Comparison of ENCODE assay signal across 2 cellular contexts in the genomic region with DNA sequence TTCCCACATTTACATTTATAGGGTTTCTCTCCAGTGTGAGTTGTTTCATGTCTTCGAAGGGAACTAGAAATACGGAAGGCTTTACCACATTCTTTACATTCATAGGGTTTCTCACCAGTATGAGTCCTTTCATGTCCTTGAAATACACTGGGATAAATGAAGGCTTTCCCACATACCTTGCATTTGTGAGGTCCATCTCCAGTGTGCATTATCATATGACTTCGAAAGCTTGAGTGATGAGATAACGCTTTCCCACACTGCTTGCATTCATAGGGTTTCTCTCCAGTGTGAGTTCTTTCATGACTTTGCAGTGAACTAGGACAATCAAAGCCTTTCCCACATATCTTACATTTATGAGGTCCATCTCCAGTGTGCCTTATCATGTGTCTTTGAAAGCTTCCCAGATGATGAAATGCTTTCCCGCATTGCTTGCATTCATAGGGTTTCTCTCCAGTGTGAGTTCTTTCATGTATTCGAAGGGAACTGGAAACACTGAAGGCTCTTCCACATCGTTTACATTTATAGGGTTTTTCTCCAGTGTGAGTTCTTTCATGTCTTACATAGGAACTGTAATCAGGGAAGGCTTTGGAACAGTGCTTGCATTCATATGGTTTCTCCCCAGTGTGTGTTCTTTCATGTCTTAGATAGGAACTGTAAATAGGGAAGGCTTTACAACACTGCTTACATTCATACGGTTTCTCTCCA.
TF ChIP-seq lines count a peak whose summit lies in the region.

No MANE protein-coding gene starts in this region.

TF ChIP-seq in GM23338, 12 proteins besides CTCF, POLR2A, EP300 and RAD21 (continues in another document):
- TF ChIP-seq POLR2AphosphoS5 (IDR thresholded peaks at IDR 0.05; ENCODE audit: low read depth) (no peak), EZH2phosphoT487 (IDR thresholded peaks at IDR 0.05; ENCODE audit: unreplicated experiment) (no peak), JUNB (IDR thresholded peaks at IDR 0.05; ENCODE audit: unreplicated experiment) (no peak), NANOG (IDR thresholded peaks at IDR 0.05; ENCODE audit: borderline replicate concordance) (no peak), ZNF331 (CRISPR knock-in tag; IDR thresholded peaks at IDR 0.05; ENCODE audit: low read depth) (no peak), CREB1 (CRISPR knock-in tag; IDR thresholded peaks at IDR 0.05; ENCODE audit: low read depth) (no peak), ZNF114 (CRISPR knock-in tag; IDR thresholded peaks at IDR 0.05) (no peak)
- TF ChIP-seq, protein P1, sequence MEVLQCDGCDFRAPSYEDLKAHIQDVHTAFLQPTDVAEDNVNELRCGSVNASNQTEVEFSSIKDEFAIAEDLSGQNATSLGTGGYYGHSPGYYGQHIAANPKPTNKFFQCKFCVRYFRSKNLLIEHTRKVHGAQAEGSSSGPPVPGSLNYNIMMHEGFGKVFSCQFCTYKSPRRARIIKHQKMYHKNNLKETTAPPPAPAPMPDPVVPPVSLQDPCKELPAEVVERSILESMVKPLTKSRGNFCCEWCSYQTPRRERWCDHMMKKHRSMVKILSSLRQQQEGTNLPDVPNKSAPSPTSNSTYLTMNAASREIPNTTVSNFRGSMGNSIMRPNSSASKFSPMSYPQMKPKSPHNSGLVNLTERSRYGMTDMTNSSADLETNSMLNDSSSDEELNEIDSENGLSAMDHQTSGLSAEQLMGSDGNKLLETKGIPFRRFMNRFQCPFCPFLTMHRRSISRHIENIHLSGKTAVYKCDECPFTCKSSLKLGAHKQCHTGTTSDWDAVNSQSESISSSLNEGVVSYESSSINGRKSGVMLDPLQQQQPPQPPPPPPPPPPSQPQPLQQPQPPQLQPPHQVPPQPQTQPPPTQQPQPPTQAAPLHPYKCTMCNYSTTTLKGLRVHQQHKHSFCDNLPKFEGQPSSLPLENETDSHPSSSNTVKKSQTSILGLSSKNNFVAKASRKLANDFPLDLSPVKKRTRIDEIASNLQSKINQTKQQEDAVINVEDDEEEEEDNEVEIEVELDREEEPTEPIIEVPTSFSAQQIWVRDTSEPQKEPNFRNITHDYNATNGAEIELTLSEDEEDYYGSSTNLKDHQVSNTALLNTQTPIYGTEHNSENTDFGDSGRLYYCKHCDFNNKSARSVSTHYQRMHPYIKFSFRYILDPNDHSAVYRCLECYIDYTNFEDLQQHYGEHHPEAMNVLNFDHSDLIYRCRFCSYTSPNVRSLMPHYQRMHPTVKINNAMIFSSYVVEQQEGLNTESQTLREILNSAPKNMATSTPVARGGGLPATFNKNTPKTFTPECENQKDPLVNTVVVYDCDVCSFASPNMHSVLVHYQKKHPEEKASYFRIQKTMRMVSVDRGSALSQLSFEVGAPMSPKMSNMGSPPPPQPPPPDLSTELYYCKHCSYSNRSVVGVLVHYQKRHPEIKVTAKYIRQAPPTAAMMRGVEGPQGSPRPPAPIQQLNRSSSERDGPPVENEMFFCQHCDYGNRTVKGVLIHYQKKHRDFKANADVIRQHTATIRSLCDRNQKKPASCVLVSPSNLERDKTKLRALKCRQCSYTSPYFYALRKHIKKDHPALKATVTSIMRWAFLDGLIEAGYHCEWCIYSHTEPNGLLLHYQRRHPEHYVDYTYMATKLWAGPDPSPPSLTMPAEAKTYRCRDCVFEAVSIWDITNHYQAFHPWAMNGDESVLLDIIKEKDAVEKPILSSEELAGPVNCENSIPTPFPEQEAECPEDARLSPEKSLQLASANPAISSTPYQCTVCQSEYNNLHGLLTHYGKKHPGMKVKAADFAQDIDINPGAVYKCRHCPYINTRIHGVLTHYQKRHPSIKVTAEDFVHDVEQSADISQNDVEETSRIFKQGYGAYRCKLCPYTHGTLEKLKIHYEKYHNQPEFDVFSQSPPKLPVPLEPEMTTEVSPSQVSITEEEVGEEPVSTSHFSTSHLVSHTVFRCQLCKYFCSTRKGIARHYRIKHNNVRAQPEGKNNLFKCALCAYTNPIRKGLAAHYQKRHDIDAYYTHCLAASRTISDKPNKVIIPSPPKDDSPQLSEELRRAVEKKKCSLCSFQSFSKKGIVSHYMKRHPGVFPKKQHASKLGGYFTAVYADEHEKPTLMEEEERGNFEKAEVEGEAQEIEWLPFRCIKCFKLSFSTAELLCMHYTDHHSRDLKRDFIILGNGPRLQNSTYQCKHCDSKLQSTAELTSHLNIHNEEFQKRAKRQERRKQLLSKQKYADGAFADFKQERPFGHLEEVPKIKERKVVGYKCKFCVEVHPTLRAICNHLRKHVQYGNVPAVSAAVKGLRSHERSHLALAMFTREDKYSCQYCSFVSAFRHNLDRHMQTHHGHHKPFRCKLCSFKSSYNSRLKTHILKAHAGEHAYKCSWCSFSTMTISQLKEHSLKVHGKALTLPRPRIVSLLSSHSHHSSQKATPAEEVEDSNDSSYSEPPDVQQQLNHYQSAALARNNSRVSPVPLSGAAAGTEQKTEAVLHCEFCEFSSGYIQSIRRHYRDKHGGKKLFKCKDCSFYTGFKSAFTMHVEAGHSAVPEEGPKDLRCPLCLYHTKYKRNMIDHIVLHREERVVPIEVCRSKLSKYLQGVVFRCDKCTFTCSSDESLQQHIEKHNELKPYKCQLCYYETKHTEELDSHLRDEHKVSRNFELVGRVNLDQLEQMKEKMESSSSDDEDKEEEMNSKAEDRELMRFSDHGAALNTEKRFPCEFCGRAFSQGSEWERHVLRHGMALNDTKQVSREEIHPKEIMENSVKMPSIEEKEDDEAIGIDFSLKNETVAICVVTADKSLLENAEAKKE (CRISPR knock-in tag; IDR thresholded peaks at IDR 0.05): no peak
- TF ChIP-seq, protein P2, sequence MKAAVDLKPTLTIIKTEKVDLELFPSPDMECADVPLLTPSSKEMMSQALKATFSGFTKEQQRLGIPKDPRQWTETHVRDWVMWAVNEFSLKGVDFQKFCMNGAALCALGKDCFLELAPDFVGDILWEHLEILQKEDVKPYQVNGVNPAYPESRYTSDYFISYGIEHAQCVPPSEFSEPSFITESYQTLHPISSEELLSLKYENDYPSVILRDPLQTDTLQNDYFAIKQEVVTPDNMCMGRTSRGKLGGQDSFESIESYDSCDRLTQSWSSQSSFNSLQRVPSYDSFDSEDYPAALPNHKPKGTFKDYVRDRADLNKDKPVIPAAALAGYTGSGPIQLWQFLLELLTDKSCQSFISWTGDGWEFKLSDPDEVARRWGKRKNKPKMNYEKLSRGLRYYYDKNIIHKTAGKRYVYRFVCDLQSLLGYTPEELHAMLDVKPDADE (IDR thresholded peaks at IDR 0.05): no peak

TF ChIP-seq in GM12878, 131 proteins besides CTCF, POLR2A, EP300 and RAD21:
- no peak for TF ChIP-seq ZBED1 (IDR thresholded peaks at IDR 0.05; ENCODE audit: borderline replicate concordance)
- TF ChIP-seq CBX5 (IDR thresholded peaks at IDR 0.05; ENCODE audit: low read depth): 0 out of 2 replicates have a peak, but pooled peaks have one; percentile 16
- TF ChIP-seq CBX3 (IDR thresholded peaks at IDR 0.05; ENCODE audit: borderline replicate concordance, low read depth): 0 out of 2 replicates have a peak, but pooled peaks have one; percentile 32
- no peak for TF ChIP-seq TARDBP (IDR thresholded peaks at IDR 0.05; ENCODE audit: borderline replicate concordance)
- TF ChIP-seq PAX8 (IDR thresholded peaks at IDR 0.05): no peak
- TF ChIP-seq CHD1 (IDR thresholded peaks at IDR 0.05; ENCODE audit: low read depth, low read length): no peak
- TF ChIP-seq, protein P3, sequence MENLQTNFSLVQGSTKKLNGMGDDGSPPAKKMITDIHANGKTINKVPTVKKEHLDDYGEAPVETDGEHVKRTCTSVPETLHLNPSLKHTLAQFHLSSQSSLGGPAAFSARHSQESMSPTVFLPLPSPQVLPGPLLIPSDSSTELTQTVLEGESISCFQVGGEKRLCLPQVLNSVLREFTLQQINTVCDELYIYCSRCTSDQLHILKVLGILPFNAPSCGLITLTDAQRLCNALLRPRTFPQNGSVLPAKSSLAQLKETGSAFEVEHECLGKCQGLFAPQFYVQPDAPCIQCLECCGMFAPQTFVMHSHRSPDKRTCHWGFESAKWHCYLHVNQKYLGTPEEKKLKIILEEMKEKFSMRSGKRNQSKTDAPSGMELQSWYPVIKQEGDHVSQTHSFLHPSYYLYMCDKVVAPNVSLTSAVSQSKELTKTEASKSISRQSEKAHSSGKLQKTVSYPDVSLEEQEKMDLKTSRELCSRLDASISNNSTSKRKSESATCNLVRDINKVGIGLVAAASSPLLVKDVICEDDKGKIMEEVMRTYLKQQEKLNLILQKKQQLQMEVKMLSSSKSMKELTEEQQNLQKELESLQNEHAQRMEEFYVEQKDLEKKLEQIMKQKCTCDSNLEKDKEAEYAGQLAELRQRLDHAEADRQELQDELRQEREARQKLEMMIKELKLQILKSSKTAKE (IDR thresholded peaks at IDR 0.05; ENCODE audit: low read depth, poor library complexity, severe bottlenecking): no peak
- no peak for TF ChIP-seq MLLT1 (IDR thresholded peaks at IDR 0.05)
- TF ChIP-seq, protein P4, sequence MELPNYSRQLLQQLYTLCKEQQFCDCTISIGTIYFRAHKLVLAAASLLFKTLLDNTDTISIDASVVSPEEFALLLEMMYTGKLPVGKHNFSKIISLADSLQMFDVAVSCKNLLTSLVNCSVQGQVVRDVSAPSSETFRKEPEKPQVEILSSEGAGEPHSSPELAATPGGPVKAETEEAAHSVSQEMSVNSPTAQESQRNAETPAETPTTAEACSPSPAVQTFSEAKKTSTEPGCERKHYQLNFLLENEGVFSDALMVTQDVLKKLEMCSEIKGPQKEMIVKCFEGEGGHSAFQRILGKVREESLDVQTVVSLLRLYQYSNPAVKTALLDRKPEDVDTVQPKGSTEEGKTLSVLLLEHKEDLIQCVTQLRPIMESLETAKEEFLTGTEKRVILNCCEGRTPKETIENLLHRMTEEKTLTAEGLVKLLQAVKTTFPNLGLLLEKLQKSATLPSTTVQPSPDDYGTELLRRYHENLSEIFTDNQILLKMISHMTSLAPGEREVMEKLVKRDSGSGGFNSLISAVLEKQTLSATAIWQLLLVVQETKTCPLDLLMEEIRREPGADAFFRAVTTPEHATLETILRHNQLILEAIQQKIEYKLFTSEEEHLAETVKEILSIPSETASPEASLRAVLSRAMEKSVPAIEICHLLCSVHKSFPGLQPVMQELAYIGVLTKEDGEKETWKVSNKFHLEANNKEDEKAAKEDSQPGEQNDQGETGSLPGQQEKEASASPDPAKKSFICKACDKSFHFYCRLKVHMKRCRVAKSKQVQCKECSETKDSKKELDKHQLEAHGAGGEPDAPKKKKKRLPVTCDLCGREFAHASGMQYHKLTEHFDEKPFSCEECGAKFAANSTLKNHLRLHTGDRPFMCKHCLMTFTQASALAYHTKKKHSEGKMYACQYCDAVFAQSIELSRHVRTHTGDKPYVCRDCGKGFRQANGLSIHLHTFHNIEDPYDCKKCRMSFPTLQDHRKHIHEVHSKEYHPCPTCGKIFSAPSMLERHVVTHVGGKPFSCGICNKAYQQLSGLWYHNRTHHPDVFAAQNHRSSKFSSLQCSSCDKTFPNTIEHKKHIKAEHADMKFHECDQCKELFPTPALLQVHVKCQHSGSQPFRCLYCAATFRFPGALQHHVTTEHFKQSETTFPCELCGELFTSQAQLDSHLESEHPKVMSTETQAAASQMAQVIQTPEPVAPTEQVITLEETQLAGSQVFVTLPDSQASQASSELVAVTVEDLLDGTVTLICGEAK (IDR thresholded peaks at IDR 0.05; ENCODE audit: borderline replicate concordance): no peak
- TF ChIP-seq FOXK2 (IDR thresholded peaks at IDR 0.05): no peak
- TF ChIP-seq ZNF274 (IDR thresholded peaks at IDR 0.05; ENCODE audit: insufficient read depth, insufficient read length): peak; percentile 51
